ENCODE assay signal across 18 cellular contexts in genomic region chr5:87156631-87157030, GRCh38.
"Had no signal": no experiment of that assay in that cellular context is flagged by ENCODE, and none has a peak within 500 bp of the region (broad histone marks: within the 10 kb centered on the region; RNA-seq: fewer than 3 reads in every experiment).

No MANE protein-coding gene starts in this region.

- H3K36me3 Mint-ChIP-seq: activated naive CD8-positive, alpha-beta T cell; stimulated activated memory B cell treated with anti-CD40 and anti-IgM and Interleukin-4, amounts not matched to agents 10 μg/mL and 1 μg/mL and 100 μg/mL, for 72 hours had no signal

- ATAC-seq: heart left ventricle; psoas muscle; right lobe of liver; stimulated activated memory B cell treated with anti-CD40 and anti-IgM and Interleukin-4, amounts not matched to agents 10 μg/mL and 1 μg/mL and 100 μg/mL, for 72 hours had no signal

- H3K27ac Mint-ChIP-seq: activated naive CD8-positive, alpha-beta T cell; activated T-helper 1 cell treated with anti-CD3 and anti-CD28 coated beads, Interleukin-12 subunit alpha, Interleukin-12 subunit beta, Interleukin-2, Interleukin-4 antibody, amounts not matched to agents 30 ng/mL and 10 ng/mL and 1 ng/mL, durations not matched to agents 14 hours and 24 hours and 36 hours; stimulated activated memory B cell treated with anti-CD40 and anti-IgM and Interleukin-4, amounts not matched to agents 10 μg/mL and 1 μg/mL and 100 μg/mL, for 72 hours; T-helper 2 cell treated with Interferon-gamma antibody and Interleukin-4, amounts not matched to agents 5 μg/mL and 100 μg/mL, for 36 hours had no signal

- H3K27me3 Mint-ChIP-seq: activated naive CD8-positive, alpha-beta T cell; stimulated activated memory B cell treated with anti-CD40 and anti-IgM and Interleukin-4, amounts not matched to agents 10 μg/mL and 1 μg/mL and 100 μg/mL, for 72 hours had no signal

- H3K4me3 Mint-ChIP-seq: activated naive CD8-positive, alpha-beta T cell; activated T-helper 1 cell treated with anti-CD3 and anti-CD28 coated beads, Interleukin-12 subunit alpha, Interleukin-12 subunit beta, Interleukin-2, Interleukin-4 antibody, amounts not matched to agents 30 ng/mL and 10 ng/mL and 1 ng/mL, durations not matched to agents 14 hours and 24 hours and 36 hours; neural crest cell; stimulated activated memory B cell treated with anti-CD40 and anti-IgM and Interleukin-4, amounts not matched to agents 10 μg/mL and 1 μg/mL and 100 μg/mL, for 72 hours; T-helper 2 cell treated with Interferon-gamma antibody and Interleukin-4, amounts not matched to agents 5 μg/mL and 100 μg/mL, for 36 hours had no signal

- H3K27me3 ChIP-seq: heart left ventricle, right lobe of liver, testis, upper lobe of left lung had no signal

- FAIRE-seq: TTC549 had no signal

- H3K27ac ChIP-seq: epithelial cell of prostate, heart left ventricle, left ventricle myocardium inferior, psoas muscle, right lobe of liver, testis, upper lobe of left lung had no signal

- H3K4me3 ChIP-seq: heart left ventricle, left ventricle myocardium inferior, psoas muscle, right lobe of liver, testis, upper lobe of left lung had no signal

- H3K9me3 ChIP-seq: heart left ventricle, left ventricle myocardium inferior, psoas muscle, right lobe of liver, testis, upper lobe of left lung had no signal

- H3K4me1 ChIP-seq: left ventricle myocardium inferior, psoas muscle, right lobe of liver, testis, upper lobe of left lung had no signal

- H3K9me3 Mint-ChIP-seq: activated T-helper 1 cell treated with anti-CD3 and anti-CD28 coated beads, Interleukin-12 subunit alpha, Interleukin-12 subunit beta, Interleukin-2, Interleukin-4 antibody, amounts not matched to agents 30 ng/mL and 10 ng/mL and 1 ng/mL, durations not matched to agents 14 hours and 24 hours and 36 hours; stimulated activated memory B cell treated with anti-CD40 and anti-IgM and Interleukin-4, amounts not matched to agents 10 μg/mL and 1 μg/mL and 100 μg/mL, for 72 hours; T-helper 2 cell treated with Interferon-gamma antibody and Interleukin-4, amounts not matched to agents 5 μg/mL and 100 μg/mL, for 36 hours had no signal

- H3K36me3 ChIP-seq: heart left ventricle, left ventricle myocardium inferior, right lobe of liver, upper lobe of left lung had no signal

- DNase-seq: activated CD4-positive, alpha-beta T cell treated with anti-CD3 and anti-CD28 coated beads, Interleukin-2, amount 50 U/mL, for 4 hours; amniotic stem cell; caudate nucleus; foreskin melanocyte; heart left ventricle; left ventricle myocardium inferior; psoas muscle; right lobe of liver; stimulated activated CD4-positive, alpha-beta T cell treated with anti-CD3 and anti-CD28 coated beads, Interleukin-4, amount 100 ng/mL, for 4 hours; testis; upper lobe of left lung had no signal
